9 cellular contexts compared by ENCODE assay signal in genomic region chr19:45767410-45767880, GRCh38. TPM values are rescaled to one million over a fixed set of nuclear protein-coding genes. Genes with fewer than 3 reads are reported as not detected.
A peak's percentile ranks its signal among the peaks of the same experiment; 100 is the strongest.
DNase-seq lines count a peak whose midpoint lies in the region; ATAC-seq and TF ChIP-seq lines count a peak whose summit lies in the region.
"Had no signal": no experiment of that assay in that cellular context is flagged by ENCODE, and none has a peak within 500 bp of the region (broad histone marks: within the 10 kb centered on the region; RNA-seq: fewer than 3 reads in every experiment).

No MANE protein-coding gene starts in this region.

- no peaks in the 10 kb centered on the region for H3K36me3 ChIP-seq in CD8-positive, alpha-beta T cell (ENCODE audit: insufficient read depth, low read length)
- H3K36me3 ChIP-seq in HUES64 (ENCODE audit: insufficient read depth, low read length) = no peaks in the 10 kb centered on the region

- H3K4me3 ChIP-seq in CD8-positive, alpha-beta T cell (ENCODE audit: low read depth, low read length) = no peak overlapping the region
- H3K4me3 ChIP-seq in HUES64 (ENCODE audit: low read length) = peak overlapping the region; percentile 85

- H3K9ac ChIP-seq in HUES64 (ENCODE audit: low read depth, low read length) = peak overlapping the region; percentile 95

- H3K36me3 Mint-ChIP-seq in CD8-positive, alpha-beta T cell = no peaks in the 10 kb centered on the region
- no peaks in the 10 kb centered on the region for H3K36me3 Mint-ChIP-seq in activated naive CD8-positive, alpha-beta T cell treated with anti-CD3 and anti-CD28 coated beads, Interleukin-2, amount 50 U/mL, for 24 hours (ENCODE audit: low read depth)

- under 1% methylated on average over 31 of the region's 31 CpGs for WGBS in HUES64

- TF ChIP-seq CTCF in CD8-positive, alpha-beta T cell (IDR thresholded peaks at IDR 0.05) = no peak

- no peak for ATAC-seq in CD8-positive, alpha-beta T cell
- ATAC-seq in activated naive CD8-positive, alpha-beta T cell treated with anti-CD3 and anti-CD28 coated beads, Interleukin-2, amount 50 U/mL, for 24 hours = no peak
- peak; percentile 4 for ATAC-seq in left ventricle myocardium superior

- POLR2A ChIA-PET in CD8-positive, alpha-beta T cell (lab: Charles Lee) = interaction anchor here (4.0 kb wide), 1 partner anchor 24 kb away, joined by 25 read pairs; the partner anchor contains the start of gene DMWD

- peaks cover 24% of the 10 kb centered on the region for H3K4me1 Mint-ChIP-seq in CD8-positive, alpha-beta T cell (ENCODE audit: low read depth)
- peaks cover 14% of the 10 kb centered on the region for H3K4me1 Mint-ChIP-seq in activated naive CD8-positive, alpha-beta T cell treated with anti-CD3 and anti-CD28 coated beads, Interleukin-2, amount 50 U/mL, for 24 hours

- no peak for DNase-seq in CD8-positive, alpha-beta T cell
- no peak for DNase-seq in activated naive CD8-positive, alpha-beta T cell treated with anti-CD3 and anti-CD28 coated beads, Interleukin-2, amount 50 U/mL, for 24 hours
- DNase-seq in left ventricle myocardium superior = peak; percentile 85
- DNase-seq in renal cortical epithelial cell (ENCODE audit: low read depth) = peak; percentile 71
- DNase-seq in AML-193 (lab: John Stamatoyannopoulos, UW) = no peak
- no peak for DNase-seq in putamen (ENCODE audit: low spot score)
- no peak for DNase-seq in NOMO-1 treated with dmso at 0.1 percent for 144 hours (lab: John Stamatoyannopoulos, UW; ENCODE audit: unreplicated experiment)

- intact Hi-C loops in CD8-positive, alpha-beta T cell (cut with DNase I, micrococcal nuclease) = no loop called here
- intact Hi-C loops in left ventricle myocardium superior (cut with micrococcal nuclease) = no loop called here

- H3K9me3 Mint-ChIP-seq in CD8-positive, alpha-beta T cell = no peaks in the 10 kb centered on the region
- no peaks in the 10 kb centered on the region for H3K9me3 Mint-ChIP-seq in activated naive CD8-positive, alpha-beta T cell treated with anti-CD3 and anti-CD28 coated beads, Interleukin-2, amount 50 U/mL, for 24 hours

- H3K4me1 ChIP-seq in CD8-positive, alpha-beta T cell (ENCODE audit: insufficient read depth, low read length) = peaks cover 22% of the 10 kb centered on the region
- H3K4me1 ChIP-seq in HUES64 (ENCODE audit: insufficient read depth, low read length) = peaks cover 26% of the 10 kb centered on the region

- H3K27ac Mint-ChIP-seq in CD8-positive, alpha-beta T cell = no peak overlapping the region
- H3K27ac Mint-ChIP-seq in activated naive CD8-positive, alpha-beta T cell treated with anti-CD3 and anti-CD28 coated beads, Interleukin-2, amount 50 U/mL, for 24 hours = no peak overlapping the region

- H3K4me3 Mint-ChIP-seq in CD8-positive, alpha-beta T cell = peak overlapping the region; percentile 43
- peak overlapping the region; percentile 29 for H3K4me3 Mint-ChIP-seq in activated naive CD8-positive, alpha-beta T cell treated with anti-CD3 and anti-CD28 coated beads, Interleukin-2, amount 50 U/mL, for 24 hours

- H3K27me3 Mint-ChIP-seq in CD8-positive, alpha-beta T cell (ENCODE audit: low read depth) = peaks cover 5% of the 10 kb centered on the region
- H3K27me3 Mint-ChIP-seq in activated naive CD8-positive, alpha-beta T cell treated with anti-CD3 and anti-CD28 coated beads, Interleukin-2, amount 50 U/mL, for 24 hours = peaks cover 20% of the 10 kb centered on the region

- H3K9me3 ChIP-seq in CD8-positive, alpha-beta T cell (ENCODE audit: low read length) = no peaks in the 10 kb centered on the region
- H3K9me3 ChIP-seq in HUES64 (ENCODE audit: insufficient read depth, low read depth, low read length) = no peaks in the 10 kb centered on the region

- no peak overlapping the region for H3K27ac ChIP-seq in CD8-positive, alpha-beta T cell (ENCODE audit: low read depth, low read length)
- peak overlapping the region; percentile 98; the same call in 1 of the 2 replicates for H3K27ac ChIP-seq in HUES64 (ENCODE audit: low read depth, low read length)

- no peaks in the 10 kb centered on the region for H3K27me3 ChIP-seq in CD8-positive, alpha-beta T cell (ENCODE audit: insufficient read depth, low read length)
- no peaks in the 10 kb centered on the region; the same call in 1 of the 2 replicates for H3K27me3 ChIP-seq in HUES64 (ENCODE audit: insufficient read depth, low read length)

- CTCF ChIA-PET in CD8-positive, alpha-beta T cell (lab: Charles Lee) = interaction anchor here (1.0 to 13.5 kb wide), 3 partner anchors 27 to 49 kb away, joined by 3 to 313 read pairs (median 6); partner anchors contain the start of gene DMWD

RNA-seq across cellular contexts. Expression of gene SIX5, which starts 1.6 kb away (rescaled TPM):
- total RNA-seq in CD8-positive, alpha-beta T cell = under 1 TPM; 0.73 to 0.75 TPM
- polyA plus RNA-seq in HUES64 (2013, experiment 1 of 2) = 21.2 TPM
- polyA plus RNA-seq in HUES64 (2013, experiment 2 of 2) = 21.5 TPM
- total RNA-seq in left ventricle myocardium superior (26.1 TPM), renal cortical epithelial cell (6.3 and 12.9 TPM in 2 replicates)

RNA-seq across cellular contexts. Expression of gene DMPK, which starts 14.8 kb away (rescaled TPM):
- 10 to 100 TPM; 13.7 to 17.8 TPM for total RNA-seq in CD8-positive, alpha-beta T cell
- polyA plus RNA-seq in HUES64 (2013, experiment 1 of 2) = 17.9 TPM
- 14.0 TPM for polyA plus RNA-seq in HUES64 (2013, experiment 2 of 2)
- total RNA-seq in left ventricle myocardium superior = 275 TPM
- 6.1 and 32.3 TPM in 2 replicates for total RNA-seq in renal cortical epithelial cell

RNA-seq across cellular contexts. Expression of gene DMWD, which starts 25.2 kb away (rescaled TPM):
- total RNA-seq in CD8-positive, alpha-beta T cell = 10 to 100 TPM; 23.8 to 25.5 TPM
- 25.0 TPM for polyA plus RNA-seq in HUES64 (2013, experiment 1 of 2)
- 25.9 TPM for polyA plus RNA-seq in HUES64 (2013, experiment 2 of 2)
- total RNA-seq in left ventricle myocardium superior (64.6 TPM), renal cortical epithelial cell (24.0 and 37.0 TPM in 2 replicates)

RNA-seq across cellular contexts. Expression of gene MEIOSIN, which starts 34.2 kb away (rescaled TPM):
- total RNA-seq in CD8-positive, alpha-beta T cell = not detected
- not detected for polyA plus RNA-seq in HUES64 (2013, experiment 1 of 2)
- 0.13 TPM for polyA plus RNA-seq in HUES64 (2013, experiment 2 of 2)
- total RNA-seq in left ventricle myocardium superior = not detected
- not detected in 2 replicates for total RNA-seq in renal cortical epithelial cell
- total RNA-seq: subcutaneous adipose tissue had no signal

RNA-seq across cellular contexts. Expression of gene FBXO46, which starts 36.7 kb away (rescaled TPM):
- total RNA-seq in CD8-positive, alpha-beta T cell = 10 to 100 TPM; 15.2 to 17.1 TPM
- polyA plus RNA-seq in HUES64 (2013, experiment 1 of 2) = 14.2 TPM
- 13.4 TPM for polyA plus RNA-seq in HUES64 (2013, experiment 2 of 2)
- 15.4 TPM for total RNA-seq in left ventricle myocardium superior
- total RNA-seq in renal cortical epithelial cell = 4.5 and 9.0 TPM in 2 replicates

Comparison
In these comparisons a context has a peak if more than half of its experiments do, and no peak if none do; other contexts are left out.
1. DNase-seq: peak in left ventricle myocardium superior (single experiment) and renal cortical epithelial cell (single experiment); none in CD8-positive, alpha-beta T cell (0 of 7), activated naive CD8-positive, alpha-beta T cell treated with anti-CD3 and anti-CD28 coated beads, Interleukin-2, amount 50 U/mL, for 24 hours (single experiment), AML-193 (0 of 2), putamen (single experiment) and NOMO-1 treated with dmso at 0.1 percent for 144 hours (single experiment).